ENCODE assay signal across 8 cellular contexts in genomic region chr20:32674362-32674789, GRCh38. TPM values are rescaled to one million over a fixed set of nuclear protein-coding genes. Genes with fewer than 3 reads are reported as not detected.
DNase-seq lines count a peak whose midpoint lies in the region; ATAC-seq and TF ChIP-seq lines count a peak whose summit lies in the region.

No MANE protein-coding gene starts in this region.

- H3K4me1 ChIP-seq in KMS-11 (ENCODE audit: low read depth, poor library complexity, severe bottlenecking): peaks cover 98% of the 10 kb centered on the region

- peak overlapping the region; percentile 95 for H3K4me2 ChIP-seq in KMS-11

- no peaks in the 10 kb centered on the region for H4K20me1 ChIP-seq in KMS-11 (ENCODE audit: insufficient read depth)

- peak; percentile 97 for TF ChIP-seq CTCF in KMS-11 (conservative IDR thresholded peaks at IDR 0.05; ENCODE audit: low read depth, low read length)

- H3K4me3 ChIP-seq in KMS-11 (IDR thresholded peaks at IDR 0.05; ENCODE audit: insufficient read depth, low read depth, low read length): no peak overlapping the region

- no peaks in the 10 kb centered on the region for H3K36me3 ChIP-seq in KMS-11 (ENCODE audit: insufficient read depth)

- ATAC-seq in HG02840 (IDR thresholded peaks at IDR 0.05; ENCODE audit: low FRiP score, unreplicated experiment) (no peak), GM21367 (IDR thresholded peaks at IDR 0.05; ENCODE audit: unreplicated experiment) (no peak)

- DNase-seq in DMS53 (lab: John Stamatoyannopoulos, UW): peak; percentile 84
- peak; percentile 73 for DNase-seq in SK-MEL-5 (ENCODE audit: low read depth, low spot score)
- peak; percentile 72 for DNase-seq in activated naive CD4-positive, alpha-beta T cell treated with Interleukin-2 at 50 U/mL for 16 hours
- peak; percentile 34 for DNase-seq in inferior parietal cortex (ENCODE audit: extremely low spot score)
- peak; percentile 42 to 69 (median 49) for DNase-seq in stimulated activated CD4-positive, alpha-beta T cell treated with anti-CD3 and anti-CD28 coated beads, TNF-alpha, amount 100 ng/mL, for 48 hours (ENCODE audit: low read depth in 3 of 3)

- in situ Hi-C loops in SK-MEL-5 (cut with HindIII; ENCODE audit: low pct_unique_long_range_greater_than_20kb, low sequenced_read_pairs): no loop called here

- peak overlapping the region; percentile 85 for H3K9ac ChIP-seq in KMS-11

- no peaks in the 10 kb centered on the region for H3K27me3 ChIP-seq in KMS-11 (ENCODE audit: insufficient read depth, low read depth)

- H3K79me2 ChIP-seq in KMS-11 (ENCODE audit: insufficient read depth, low read depth): no peaks in the 10 kb centered on the region

- H2AFZ ChIP-seq in KMS-11 (ENCODE audit: low read depth): peak overlapping the region; percentile 11; the same call in 1 of the 2 replicates

- H3K27ac ChIP-seq in KMS-11: peak overlapping the region; percentile 97

RNA-seq across cellular contexts. Expression of gene C20orf203, which starts 0.6 kb away (rescaled TPM):
- not detected in 2 replicates for total RNA-seq in SK-MEL-5 (2014; rRNA removed; shearing (Covaris generic))
- polyA plus RNA-seq in SK-MEL-5 (2015; cell fraction: cytosol; rRNA removed): not detected in 2 replicates
- not detected in 2 replicates for polyA plus RNA-seq in SK-MEL-5 (2015; cell fraction: nucleus; rRNA removed)

Comparison
In these comparisons a context has a peak if more than half of its experiments do, and no peak if none do; other contexts are left out.
1. DNase-seq: peak in every context shown above with its lines; median percentile 84 in DMS53; 73 in SK-MEL-5; 72 in activated naive CD4-positive, alpha-beta T cell treated with Interleukin-2 at 50 U/mL for 16 hours; 49 in stimulated activated CD4-positive, alpha-beta T cell treated with anti-CD3 and anti-CD28 coated beads, TNF-alpha, amount 100 ng/mL, for 48 hours; 34 in inferior parietal cortex.